8 cellular contexts compared by ENCODE assay signal in genomic region chr4:10063544-10064300, GRCh38. TPM values are rescaled to one million over a fixed set of nuclear protein-coding genes. Genes with fewer than 3 reads are reported as not detected.
DNase-seq lines count a peak whose midpoint lies in the region; ATAC-seq and TF ChIP-seq lines count a peak whose summit lies in the region.

No MANE protein-coding gene starts in this region.

- TF ChIP-seq CTCF in astrocyte of the cerebellum (IDR thresholded peaks at IDR 0.05; ENCODE audit: low read depth, low read length, missing control alignments) = peak; percentile 86
- TF ChIP-seq CTCF in spleen (IDR thresholded peaks at IDR 0.05 in 8 of 11, conservative IDR thresholded peaks at IDR 0.05 in 3 of 11) = peak in 7 of 11 experiments; percentile 4 to 46 (median 34)

- peak overlapping the region in 3 of 11 experiments; percentile 6 to 41 (median 22); a peak in 3 of 22 replicates for H3K9ac ChIP-seq in BLaER1 treated with 17β-estradiol and CSF1 and Interleukin-3, amounts not matched to agents 10 nM and 100 nM
- peak overlapping the region; percentile 2; the same call in 1 of the 2 replicates for H3K9ac ChIP-seq in iPS-20b (ENCODE audit: low read depth, low read length)

- DNase-seq in M059J (ENCODE audit: low read depth) (peak; percentile 59), astrocyte of the cerebellum (ENCODE audit: low read depth) (peak; percentile 70), spleen (no peak), NCI-H187 (lab: John Stamatoyannopoulos, UW) (no peak)
- DNase-seq in activated naive CD8-positive, alpha-beta T cell treated with anti-CD3 and anti-CD28 coated beads for 36 hours = no peak

- peaks cover 0 to 4% (median 2%) of the 10 kb centered on the region in 11 experiments; a peak in 4 of 22 replicates for H3K9me3 ChIP-seq in BLaER1 treated with 17β-estradiol and CSF1 and Interleukin-3, amounts not matched to agents 10 nM and 100 nM (replicated peaks in 1 of 11)
- H3K9me3 ChIP-seq in iPS-20b (ENCODE audit: insufficient read depth, low read depth, low read length) (no peaks in the 10 kb centered on the region), spleen (peaks cover 0 to 4% (median 0%) of the 10 kb centered on the region in 8 donors)

- WGBS in spleen, 5 donors = 61 to 75% (median 66%) methylated on average over 9 of the region's 9 CpGs

- peaks cover 0 to 17% (median 6%) of the 10 kb centered on the region in 11 experiments; a peak in 8 of 22 replicates for H3K36me3 ChIP-seq in BLaER1 treated with 17β-estradiol and CSF1 and Interleukin-3, amounts not matched to agents 10 nM and 100 nM
- H3K36me3 ChIP-seq in iPS-20b (ENCODE audit: insufficient read depth, low read depth, low read length) (no peaks in the 10 kb centered on the region), spleen (peaks cover 0 to 85% (median 21%) of the 10 kb centered on the region in 6 donors)

- H3K4me3 ChIP-seq in BLaER1 treated with 17β-estradiol and CSF1 and Interleukin-3, amounts not matched to agents 10 nM and 100 nM = no peak overlapping the region
- H3K4me3 ChIP-seq in astrocyte of the cerebellum (ENCODE audit: low read depth, low read length) (no peak overlapping the region), iPS-20b (ENCODE audit: low read length) (no peak overlapping the region), spleen (no peak overlapping the region)

- intact Hi-C loops in spleen (cut with DNase I; ENCODE audit: low total_unique reads) = no loop called here

- ATAC-seq in GM19351 (IDR thresholded peaks at IDR 0.05; ENCODE audit: unreplicated experiment) = no peak

- H4K20me1 ChIP-seq in BLaER1 treated with 17β-estradiol and CSF1 and Interleukin-3, amounts not matched to agents 10 nM and 100 nM = no peaks in the 10 kb centered on the region

- H3K27me3 Mint-ChIP-seq in activated naive CD8-positive, alpha-beta T cell treated with anti-CD3 and anti-CD28 coated beads for 36 hours = no peaks in the 10 kb centered on the region

- no peaks in the 10 kb centered on the region for H3K9me3 Mint-ChIP-seq in activated naive CD8-positive, alpha-beta T cell treated with anti-CD3 and anti-CD28 coated beads for 36 hours

- peaks cover 12% of the 10 kb centered on the region for H3K36me3 Mint-ChIP-seq in activated naive CD8-positive, alpha-beta T cell treated with anti-CD3 and anti-CD28 coated beads for 36 hours

- no peak overlapping the region for H3K27ac Mint-ChIP-seq in activated naive CD8-positive, alpha-beta T cell treated with anti-CD3 and anti-CD28 coated beads for 36 hours

- no peak for TF ChIP-seq POLR2A in spleen (IDR thresholded peaks at IDR 0.05)

- no peak overlapping the region for H3K4me3 Mint-ChIP-seq in activated naive CD8-positive, alpha-beta T cell treated with anti-CD3 and anti-CD28 coated beads for 36 hours

- H3K27ac ChIP-seq in BLaER1 treated with 17β-estradiol and CSF1 and Interleukin-3, amounts not matched to agents 10 nM and 100 nM = peak overlapping the region in 6 of 11 experiments; percentile 12 to 57 (median 38); a peak in 9 of 22 replicates
- H3K27ac ChIP-seq in iPS-20b (ENCODE audit: low read length) (no peak overlapping the region), spleen (peak overlapping the region in 1 of 8 donors; percentile 29)

- peaks cover 39 to 55% (median 46%) of the 10 kb centered on the region in 10 experiments for H3K4me1 ChIP-seq in BLaER1 treated with 17β-estradiol and CSF1 and Interleukin-3, amounts not matched to agents 10 nM and 100 nM
- H3K4me1 ChIP-seq in iPS-20b (ENCODE audit: insufficient read depth, low read length) (peaks cover 9% of the 10 kb centered on the region), spleen (peaks cover 0 to 11% (median 4%) of the 10 kb centered on the region in 6 donors)

- in situ Hi-C loops in astrocyte of the cerebellum (cut with HindIII; ENCODE audit: low sequenced_read_pairs) = no loop called here

- H3K4me2 ChIP-seq in BLaER1 treated with 17β-estradiol and CSF1 and Interleukin-3, amounts not matched to agents 10 nM and 100 nM = peak overlapping the region; percentile 64 to 81 (median 70)

- no peaks in the 10 kb centered on the region for H3K27me3 ChIP-seq in BLaER1 treated with 17β-estradiol and CSF1 and Interleukin-3, amounts not matched to agents 10 nM and 100 nM
- H3K27me3 ChIP-seq in iPS-20b (ENCODE audit: insufficient read depth, low read length) (no peaks in the 10 kb centered on the region), spleen (replicated peaks in 1 of 7) (no peaks in the 10 kb centered on the region)

- H3K4me1 Mint-ChIP-seq in activated naive CD8-positive, alpha-beta T cell treated with anti-CD3 and anti-CD28 coated beads for 36 hours = peaks cover 2% of the 10 kb centered on the region

RNA-seq across cellular contexts. Expression of gene SLC2A9, which starts 42.4 kb away (rescaled TPM):
- 0.25 TPM in 1 of 2 replicates, not detected in the other for total RNA-seq in M059J (2014; rRNA removed; shearing (Covaris generic))
- total RNA-seq in spleen = 1 to 10 TPM; 4.6 to 8.8 (median 5.8) TPM
- polyA plus RNA-seq in spleen = 1 to 10 TPM; 1.2 to 1.9 (median 1.5) TPM
- total RNA-seq in activated naive CD8-positive, alpha-beta T cell treated with anti-CD3 and anti-CD28 coated beads for 36 hours = 1 to 10 TPM; 1.1 to 1.2 TPM

RNA-seq across cellular contexts. Expression of gene WDR1, which starts 52.9 kb away (rescaled TPM):
- 322 and 407 TPM in 2 replicates for total RNA-seq in M059J (2014; rRNA removed; shearing (Covaris generic))
- total RNA-seq in spleen = 100 to 1,000 TPM; 124 to 377 (median 192) TPM
- polyA plus RNA-seq in spleen = 100 to 1,000 TPM in 1 of 3 donors, 10 to 100 TPM in 2; 56.6 to 105 (median 84.0) TPM
- total RNA-seq in activated naive CD8-positive, alpha-beta T cell treated with anti-CD3 and anti-CD28 coated beads for 36 hours = 100 to 1,000 TPM; 372 to 385 TPM

Comparison
In these comparisons a context has a peak if more than half of its experiments do, and no peak if none do; other contexts are left out.
1. DNase-seq: peak in M059J (single experiment) and astrocyte of the cerebellum (single experiment); none in spleen (single experiment), NCI-H187 (0 of 2) and activated naive CD8-positive, alpha-beta T cell treated with anti-CD3 and anti-CD28 coated beads for 36 hours (single experiment).